In genomic region chr1:156114919-156115513, GRCh38 we compare ENCODE assay signal across 9 cellular contexts. TPM values are rescaled to one million over a fixed set of nuclear protein-coding genes. Genes with fewer than 3 reads are reported as not detected.
A peak's percentile ranks its signal among the peaks of the same experiment; 100 is the strongest.
DNase-seq lines count a peak whose midpoint lies in the region; ATAC-seq and TF ChIP-seq lines count a peak whose summit lies in the region.
"Had no signal": no experiment of that assay in that cellular context is flagged by ENCODE, and none has a peak within 500 bp of the region (broad histone marks: within the 10 kb centered on the region; RNA-seq: fewer than 3 reads in every experiment).

No MANE protein-coding gene starts in this region.

- H3K4me1 Mint-ChIP-seq in activated CD4-positive, alpha-beta memory T cell treated with anti-CD3 and anti-CD28 coated beads for 36 hours (ENCODE audit: low read depth): peaks cover 26% of the 10 kb centered on the region
- H3K4me1 Mint-ChIP-seq in neural progenitor cell: peaks cover 44% of the 10 kb centered on the region

- no peak overlapping the region for H2AFZ ChIP-seq in neural progenitor cell (replicated peaks)

- H3K4me3 ChIP-seq in fibroblast of mammary gland (ENCODE audit: control insufficient read depth, low read depth, low read length) (peak overlapping the region; percentile 99), neural progenitor cell (peak overlapping the region; percentile 59)

- H3K9ac ChIP-seq in neural progenitor cell: no peak overlapping the region

- no peaks in the 10 kb centered on the region for H3K27me3 Mint-ChIP-seq in activated CD4-positive, alpha-beta memory T cell treated with anti-CD3 and anti-CD28 coated beads for 36 hours
- peaks cover 12% of the 10 kb centered on the region for H3K27me3 Mint-ChIP-seq in neural progenitor cell (ENCODE audit: insufficient read depth, low read depth)

- peaks cover 14% of the 10 kb centered on the region for H3K4me1 ChIP-seq in neural progenitor cell

- H3F3A ChIP-seq in neural progenitor cell (ENCODE audit: low read depth): peaks cover 17% of the 10 kb centered on the region

- H4K20me1 ChIP-seq in neural progenitor cell (ENCODE audit: low read depth): peaks cover 100% of the 10 kb centered on the region

- POLR2A ChIA-PET in activated CD4-positive, alpha-beta memory T cell treated with anti-CD3 and anti-CD28 coated beads for 36 hours (lab: Charles Lee): interaction anchor here (0.6 to 5.3 kb wide), 7 partner anchors 10 to 103 kb away, joined by 4 to 95 read pairs (median 9); partner anchors contain the start of gene PMF1

- intact Hi-C loops in activated CD4-positive, alpha-beta memory T cell treated with anti-CD3 and anti-CD28 coated beads for 36 hours (cut with micrococcal nuclease): loop anchor here (1.0 kb wide), 4 partner anchors 8 to 19 kb away; no protein-coding TSS in a partner anchor

- TF ChIP-seq CTCF in fibroblast of mammary gland (conservative IDR thresholded peaks at IDR 0.05; ENCODE audit: control insufficient read depth, insufficient read depth, low read depth, low read length) (no peak), neural progenitor cell (IDR thresholded peaks at IDR 0.05) (no peak)

- peak; percentile 38 for DNase-seq in activated CD4-positive, alpha-beta memory T cell treated with anti-CD3 and anti-CD28 coated beads for 36 hours
- DNase-seq in fibroblast of mammary gland (ENCODE audit: low read depth) (no peak), neural progenitor cell (ENCODE audit: low spot score) (peak; percentile 55)

- no peaks in the 10 kb centered on the region for H3K9me3 ChIP-seq in neural progenitor cell (ENCODE audit: low read depth)

- peak overlapping the region; percentile 92 for H3K4me2 ChIP-seq in neural progenitor cell

- H3K36me3 Mint-ChIP-seq in activated CD4-positive, alpha-beta memory T cell treated with anti-CD3 and anti-CD28 coated beads for 36 hours: peaks cover 12% of the 10 kb centered on the region
- peaks cover 16% of the 10 kb centered on the region for H3K36me3 Mint-ChIP-seq in neural progenitor cell

- H3K27ac Mint-ChIP-seq in activated CD4-positive, alpha-beta memory T cell treated with anti-CD3 and anti-CD28 coated beads for 36 hours: peak overlapping the region; percentile 87
- H3K27ac Mint-ChIP-seq in neural progenitor cell: no peak overlapping the region

- CTCF ChIA-PET in activated CD4-positive, alpha-beta memory T cell treated with anti-CD3 and anti-CD28 coated beads for 36 hours (lab: Charles Lee): interaction anchor here (0.8 to 26.8 kb wide), 4 partner anchors 9 to 109 kb away, joined by 3 to 1097 read pairs (median 32); no protein-coding TSS in a partner anchor

- peaks cover 19% of the 10 kb centered on the region for H3K27me3 ChIP-seq in neural progenitor cell

- no peaks in the 10 kb centered on the region for H3K9me3 Mint-ChIP-seq in activated CD4-positive, alpha-beta memory T cell treated with anti-CD3 and anti-CD28 coated beads for 36 hours
- H3K9me3 Mint-ChIP-seq in neural progenitor cell: no peaks in the 10 kb centered on the region

- H3K36me3 ChIP-seq in neural progenitor cell: no peaks in the 10 kb centered on the region

- peak; percentile 10 for ATAC-seq in GM18502 (IDR thresholded peaks at IDR 0.05; ENCODE audit: poor library complexity, unreplicated experiment)
- peak; percentile 9 for ATAC-seq in HG03135 (IDR thresholded peaks at IDR 0.05; ENCODE audit: unreplicated experiment)
- ATAC-seq in GM21737 (IDR thresholded peaks at IDR 0.05; ENCODE audit: unreplicated experiment): no peak
- ATAC-seq in HG03139 (IDR thresholded peaks at IDR 0.05; ENCODE audit: unreplicated experiment): no peak
- ATAC-seq in GM21447 (IDR thresholded peaks at IDR 0.05; ENCODE audit: unreplicated experiment): no peak

- H3K27ac ChIP-seq in neural progenitor cell: no peak overlapping the region

- peak overlapping the region; percentile 93 for H3K4me3 Mint-ChIP-seq in activated CD4-positive, alpha-beta memory T cell treated with anti-CD3 and anti-CD28 coated beads for 36 hours
- H3K4me3 Mint-ChIP-seq in neural progenitor cell: peak overlapping the region; percentile 87

- H3K79me2 ChIP-seq in neural progenitor cell (ENCODE audit: low read depth): peaks cover 15% of the 10 kb centered on the region

RNA-seq across cellular contexts. Expression of gene LMNA, which starts 0.5 kb away (rescaled TPM):
- 100 to 1,000 TPM; 210 to 211 TPM for total RNA-seq in activated CD4-positive, alpha-beta memory T cell treated with anti-CD3 and anti-CD28 coated beads for 36 hours
- total RNA-seq in neural progenitor cell (ENCODE audit: low replicate concordance): 20.5 and 35.8 TPM in 2 replicates

RNA-seq across cellular contexts. Expression of gene MEX3A, which starts 32.8 kb away (rescaled TPM):
- under 1 TPM; 0.43 to 0.51 TPM for total RNA-seq in activated CD4-positive, alpha-beta memory T cell treated with anti-CD3 and anti-CD28 coated beads for 36 hours
- total RNA-seq in neural progenitor cell (ENCODE audit: low replicate concordance): 32.2 and 62.6 TPM in 2 replicates

RNA-seq across cellular contexts. Expression of gene SEMA4A, which starts 38.4 kb away (rescaled TPM):
- 10 to 100 TPM; 68.2 to 75.1 TPM for total RNA-seq in activated CD4-positive, alpha-beta memory T cell treated with anti-CD3 and anti-CD28 coated beads for 36 hours
- total RNA-seq in neural progenitor cell (ENCODE audit: low replicate concordance): 0.69 and 1.8 TPM in 2 replicates

RNA-seq across cellular contexts. Expression of gene RAB25, which starts 54.1 kb away (rescaled TPM):
- under 1 TPM; 0.52 to 0.56 TPM for total RNA-seq in activated CD4-positive, alpha-beta memory T cell treated with anti-CD3 and anti-CD28 coated beads for 36 hours
- 2.4 and 7.7 TPM in 2 replicates for total RNA-seq in neural progenitor cell (ENCODE audit: low replicate concordance)
- total RNA-seq: subcutaneous adipose tissue had no signal

Comparison
In these comparisons a context has a peak if more than half of its experiments do, and no peak if none do; other contexts are left out.
1. ATAC-seq: peak in GM18502 (single experiment) and HG03135 (single experiment); none in GM21737 (single experiment), HG03139 (single experiment) and GM21447 (single experiment).
2. RNA of gene MEX3A, which starts 32.8 kb away (total RNA-seq): 32.2 to 62.6 TPM in neural progenitor cell; 0.43 to 0.51 TPM in activated CD4-positive, alpha-beta memory T cell treated with anti-CD3 and anti-CD28 coated beads for 36 hours; every median in the first group is over 10 times any median in the second.
3. RNA of gene SEMA4A, which starts 38.4 kb away (total RNA-seq): 68.2 to 75.1 TPM in activated CD4-positive, alpha-beta memory T cell treated with anti-CD3 and anti-CD28 coated beads for 36 hours; 0.69 to 1.8 TPM in neural progenitor cell; every median in the first group is over 10 times any median in the second.